Comparison of ENCODE assay signal across 21 cellular contexts in the genomic region with DNA sequence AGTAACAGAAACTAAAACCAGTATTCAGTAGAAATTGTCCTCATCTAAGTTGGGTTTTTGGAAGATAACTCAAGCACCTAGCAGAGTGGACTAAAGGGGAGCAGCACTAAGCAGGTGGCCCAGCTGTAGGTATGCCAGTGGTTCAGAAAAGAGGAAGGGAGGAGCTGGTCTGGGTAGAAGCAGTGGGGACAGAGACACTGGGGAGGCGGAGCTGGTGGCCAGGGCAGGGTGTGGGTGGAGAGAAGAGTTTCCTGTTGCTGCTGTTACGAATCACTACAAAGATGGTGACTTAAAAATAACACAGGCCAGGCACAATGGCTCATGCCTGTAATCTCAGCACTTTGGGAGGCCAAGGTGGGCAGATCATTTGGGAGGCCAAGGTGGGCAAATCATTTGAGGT.
DNase-seq lines count a peak whose midpoint lies in the region; ATAC-seq and TF ChIP-seq lines count a peak whose summit lies in the region.
"Had no signal": no experiment of that assay in that cellular context is flagged by ENCODE, and none has a peak within 500 bp of the region (broad histone marks: within the 10 kb centered on the region; RNA-seq: fewer than 3 reads in every experiment).

No MANE protein-coding gene starts in this region.

- H3K4me2 ChIP-seq in mesendoderm (ENCODE audit: low read length), result no peak overlapping the region
- H3K4me2 ChIP-seq: A549 had no signal

- H2AK5ac ChIP-seq in mesendoderm (ENCODE audit: low read length), result no peak overlapping the region

- no peak overlapping the region for H3K56ac ChIP-seq in mesendoderm (ENCODE audit: low read length)

- no peaks in the 10 kb centered on the region for H3K36me3 ChIP-seq in upper lobe of right lung
- no peaks in the 10 kb centered on the region for H3K36me3 ChIP-seq in mesendoderm (ENCODE audit: control insufficient read depth, insufficient read depth, low read length)

- H3K23ac ChIP-seq in mesendoderm (ENCODE audit: low read length), result no peak overlapping the region

- H3K27me3 ChIP-seq in HL-60 (ENCODE audit: insufficient read depth, poor library complexity, severe bottlenecking) (no peaks in the 10 kb centered on the region), upper lobe of right lung (no peaks in the 10 kb centered on the region), mesendoderm (ENCODE audit: insufficient read depth, low read length, poor library complexity) (no peaks in the 10 kb centered on the region)

- H4K8ac ChIP-seq in mesendoderm (ENCODE audit: low read depth, low read length), result no peak overlapping the region

- no peak for TF ChIP-seq CTCF in HL-60 (IDR thresholded peaks at IDR 0.05; ENCODE audit: insufficient read depth, low read length)
- TF ChIP-seq CTCF in upper lobe of right lung (IDR thresholded peaks at IDR 0.05), result no peak

- H3K27ac ChIP-seq in HL-60 (replicated peaks) (peak overlapping the region; percentile 66), upper lobe of right lung (no peak overlapping the region), mesendoderm (ENCODE audit: low read depth, low read length) (no peak overlapping the region)
- H3K27ac ChIP-seq: A549, parathyroid adenoma, RWPE1, skin epidermis had no signal

- no peak overlapping the region for H2BK15ac ChIP-seq in mesendoderm (replicated peaks; ENCODE audit: low read depth)

- H3K27ac Mint-ChIP-seq in activated T-cell treated with anti-CD3 and anti-CD28 coated beads, Interleukin-2, amount 50 U/mL, for 72 hours, result peak overlapping the region; percentile 3
- H3K27ac Mint-ChIP-seq in T-helper 17 cell, result no peak overlapping the region
- H3K27ac Mint-ChIP-seq: activated CD4-positive, alpha-beta T cell treated with anti-CD3 and anti-CD28 coated beads for 36 hours; activated naive CD8-positive, alpha-beta T cell treated with anti-CD3 and anti-CD28 coated beads for 36 hours; CD8-positive, alpha-beta T cell; T-helper 1 cell treated with Interleukin-12 subunit alpha and Interleukin-12 subunit beta and Interleukin-4 antibody, amounts not matched to agents 30 μg/mL and 1 μg/mL, for 36 hours had no signal

- no peak overlapping the region for H3K4me3 Mint-ChIP-seq in activated T-cell treated with anti-CD3 and anti-CD28 coated beads, Interleukin-2, amount 50 U/mL, for 72 hours
- no peak overlapping the region for H3K4me3 Mint-ChIP-seq in activated T-cell treated with anti-CD3 and anti-CD28 coated beads, Interleukin-2, amount 50 U/mL, for 4 hours
- H3K4me3 Mint-ChIP-seq in T-helper 17 cell, result peak overlapping the region; percentile 5
- H3K4me3 Mint-ChIP-seq: activated CD4-positive, alpha-beta T cell treated with anti-CD3 and anti-CD28 coated beads for 36 hours; activated naive CD8-positive, alpha-beta T cell treated with anti-CD3 and anti-CD28 coated beads for 36 hours; CD8-positive, alpha-beta T cell; T-helper 1 cell treated with Interleukin-12 subunit alpha and Interleukin-12 subunit beta and Interleukin-4 antibody, amounts not matched to agents 30 μg/mL and 1 μg/mL, for 36 hours had no signal

- H3K9me3 ChIP-seq in T-helper 17 cell (ENCODE audit: control insufficient read depth, low read length, poor library complexity, severe bottlenecking) (no peaks in the 10 kb centered on the region), upper lobe of right lung (no peaks in the 10 kb centered on the region)
- H3K9me3 ChIP-seq: A549 had no signal

- H3K9me3 Mint-ChIP-seq in activated T-cell treated with anti-CD3 and anti-CD28 coated beads, Interleukin-2, amount 50 U/mL, for 72 hours, result peaks cover 2 to 9% of the 10 kb centered on the region in 2 donors
- H3K9me3 Mint-ChIP-seq in activated T-cell treated with anti-CD3 and anti-CD28 coated beads, Interleukin-2, amount 50 U/mL, for 4 hours, result peaks cover 7% of the 10 kb centered on the region

- intact Hi-C loops in upper lobe of right lung (cut with DNase I), result no loop called here

- H4K5ac ChIP-seq in mesendoderm (ENCODE audit: low read length), result no peak overlapping the region

- peaks cover 5% of the 10 kb centered on the region for H3K4me1 Mint-ChIP-seq in activated T-cell treated with anti-CD3 and anti-CD28 coated beads, Interleukin-2, amount 50 U/mL, for 72 hours (ENCODE audit: low read depth)
- peaks cover 2% of the 10 kb centered on the region for H3K4me1 Mint-ChIP-seq in activated T-cell treated with anti-CD3 and anti-CD28 coated beads, Interleukin-2, amount 50 U/mL, for 4 hours (ENCODE audit: low read depth)
- no peaks in the 10 kb centered on the region for H3K4me1 Mint-ChIP-seq in T-helper 17 cell
- H3K4me1 Mint-ChIP-seq: activated CD4-positive, alpha-beta T cell treated with anti-CD3 and anti-CD28 coated beads for 36 hours; activated naive CD8-positive, alpha-beta T cell treated with anti-CD3 and anti-CD28 coated beads for 36 hours had no signal

- DNase-seq in activated T-cell treated with anti-CD3 and anti-CD28 coated beads, Interleukin-2, amount 50 U/mL, for 72 hours, result no peak
- no peak for DNase-seq in activated T-cell treated with anti-CD3 and anti-CD28 coated beads, Interleukin-2, amount 50 U/mL, for 4 hours
- DNase-seq in HL-60 (ENCODE audit: low read depth in 1 of 2, low spot score in 1 of 2) (peak; percentile 5 to 87), T-helper 17 cell (no peak), upper lobe of right lung (no peak), mesendoderm (no peak), DMS153 treated with DMSO at 0.1 percent for 48 hours (lab: John Stamatoyannopoulos, UW; ENCODE audit: unreplicated experiment) (no peak), superior temporal gyrus (ENCODE audit: extremely low spot score) (no peak)
- DNase-seq: activated CD4-positive, alpha-beta T cell treated with anti-CD3 and anti-CD28 coated beads for 36 hours; activated naive CD8-positive, alpha-beta T cell treated with anti-CD3 and anti-CD28 coated beads for 36 hours; activated T-cell treated with anti-CD3 and anti-CD28 coated beads for 4 hours; caudate nucleus; CD8-positive, alpha-beta T cell; hypothalamus; NCI-H187; NCI-H526 had no signal

- no CpG with 5 or more reads among the region's 2 CpGs for WGBS in mesendoderm (ENCODE audit: extremely low coverage, insufficient coverage, low lambda C conversion rate)

- no peaks in the 10 kb centered on the region for H3K4me1 ChIP-seq in upper lobe of right lung
- H3K4me1 ChIP-seq in mesendoderm (ENCODE audit: control insufficient read depth, low read depth, low read length), result peaks cover under 1% of the 10 kb centered on the region
- H3K4me1 ChIP-seq: A549, parathyroid adenoma had no signal

- peak in 1 of 2 donors; percentile 33 for ATAC-seq in activated T-cell treated with anti-CD3 and anti-CD28 coated beads, Interleukin-2, amount 50 U/mL, for 72 hours (replicated peaks in 1 of 2)
- no peak for ATAC-seq in activated T-cell treated with anti-CD3 and anti-CD28 coated beads, Interleukin-2, amount 50 U/mL, for 4 hours
- ATAC-seq in T-helper 17 cell (no peak), upper lobe of right lung (peak; percentile 79)
- ATAC-seq: A549; activated CD4-positive, alpha-beta T cell treated with anti-CD3 and anti-CD28 coated beads for 36 hours; CD8-positive, alpha-beta T cell had no signal

- H2BK5ac ChIP-seq in mesendoderm (ENCODE audit: low read length), result no peak overlapping the region

- no peaks in the 10 kb centered on the region for H3K79me1 ChIP-seq in mesendoderm (ENCODE audit: low read length)

- no peaks in the 10 kb centered on the region for H3K79me2 ChIP-seq in mesendoderm (ENCODE audit: control insufficient read depth, insufficient read depth, low read length)
- H3K79me2 ChIP-seq: parathyroid adenoma had no signal

- H3K36me3 Mint-ChIP-seq in activated T-cell treated with anti-CD3 and anti-CD28 coated beads, Interleukin-2, amount 50 U/mL, for 72 hours (ENCODE audit: insufficient read depth in 2 of 2), result peaks cover 4% of the 10 kb centered on the region in 2 donors
- no peaks in the 10 kb centered on the region for H3K36me3 Mint-ChIP-seq in activated T-cell treated with anti-CD3 and anti-CD28 coated beads, Interleukin-2, amount 50 U/mL, for 4 hours (ENCODE audit: insufficient read depth)
- H3K36me3 Mint-ChIP-seq in T-helper 17 cell (ENCODE audit: low read depth), result no peaks in the 10 kb centered on the region
- H3K36me3 Mint-ChIP-seq: activated naive CD8-positive, alpha-beta T cell treated with anti-CD3 and anti-CD28 coated beads for 36 hours; CD8-positive, alpha-beta T cell had no signal

- no peak overlapping the region for H3K18ac ChIP-seq in mesendoderm (ENCODE audit: low read length)

- H3K4ac ChIP-seq in mesendoderm (ENCODE audit: low read depth, low read length), result no peak overlapping the region

- H2BK120ac ChIP-seq in mesendoderm (ENCODE audit: low read depth, low read length), result no peak overlapping the region

- H3K27me3 Mint-ChIP-seq in activated T-cell treated with anti-CD3 and anti-CD28 coated beads, Interleukin-2, amount 50 U/mL, for 72 hours (ENCODE audit: low read depth), result peaks cover 12% of the 10 kb centered on the region
- peaks cover 19% of the 10 kb centered on the region for H3K27me3 Mint-ChIP-seq in activated T-cell treated with anti-CD3 and anti-CD28 coated beads, Interleukin-2, amount 50 U/mL, for 4 hours (ENCODE audit: low read depth)
- H3K27me3 Mint-ChIP-seq in T-helper 17 cell, result peaks cover 2% of the 10 kb centered on the region

- no peak overlapping the region for H3K9ac ChIP-seq in mesendoderm (ENCODE audit: low read length)
- H3K9ac ChIP-seq: parathyroid adenoma had no signal

- H3K4me3 ChIP-seq in HL-60 (replicated peaks; ENCODE audit: insufficient read depth, low read length) (no peak overlapping the region), upper lobe of right lung (no peak overlapping the region), mesendoderm (ENCODE audit: low read length) (no peak overlapping the region)
- H3K4me3 ChIP-seq: A549, skin epidermis had no signal

Comparison
In these comparisons a context has a peak if more than half of its experiments do, and no peak if none do; other contexts are left out.
1. DNase-seq: peak in HL-60 (2 of 2); none in activated T-cell treated with anti-CD3 and anti-CD28 coated beads, Interleukin-2, amount 50 U/mL, for 72 hours (0 of 2), activated T-cell treated with anti-CD3 and anti-CD28 coated beads, Interleukin-2, amount 50 U/mL, for 4 hours (single experiment), T-helper 17 cell (0 of 3), upper lobe of right lung (single experiment), mesendoderm (single experiment), DMS153 treated with DMSO at 0.1 percent for 48 hours (single experiment) and superior temporal gyrus (single experiment).